1 cellular context compared by ENCODE assay signal in the genomic region with DNA sequence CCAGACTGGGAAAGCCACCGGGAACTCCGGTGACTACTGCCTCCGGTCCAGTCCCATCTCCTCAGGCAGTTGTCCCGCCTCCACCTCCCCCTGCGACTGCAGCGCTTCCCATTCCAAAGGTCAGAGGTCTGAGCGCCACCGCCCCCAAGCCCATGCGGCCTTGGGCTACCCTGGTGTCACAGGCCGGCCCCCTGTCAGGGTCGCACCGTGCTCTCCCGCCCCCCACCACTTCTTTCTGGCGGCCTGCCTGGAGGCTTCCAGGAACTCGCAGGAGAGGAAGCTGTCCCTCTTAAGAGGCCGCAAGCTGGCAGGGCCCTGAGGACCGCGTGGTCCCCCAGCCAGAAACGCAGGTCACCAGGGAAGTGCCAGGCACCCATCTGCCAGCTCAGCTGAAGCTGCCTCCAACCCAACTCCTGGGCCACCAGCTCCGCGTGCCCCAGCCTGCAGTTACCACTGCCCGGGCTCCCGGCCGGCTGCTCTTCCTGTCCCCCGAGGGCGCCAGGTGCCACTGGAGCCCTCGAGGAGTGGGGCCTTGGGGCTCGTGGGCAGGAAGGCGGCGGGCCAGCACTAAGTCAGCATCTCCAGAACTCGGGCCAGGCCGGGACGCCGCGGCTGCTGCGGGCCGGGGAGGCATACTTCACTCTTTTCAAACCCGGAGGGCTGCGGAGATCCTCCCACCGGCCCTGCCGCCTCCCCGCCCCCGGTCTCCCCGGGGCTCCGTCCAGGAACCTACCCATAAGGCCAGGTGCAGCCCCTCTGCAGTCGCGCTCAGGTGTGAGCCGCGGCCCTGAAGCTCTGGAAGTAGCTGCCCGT.
TF ChIP-seq lines count a peak whose summit lies in the region.

No MANE protein-coding gene starts in this region.

TF ChIP-seq in HepG2, 621 proteins besides CTCF, POLR2A, EP300 and RAD21 (continued from another document and continues in another):
- TF ChIP-seq MNT (IDR thresholded peaks at IDR 0.05) (peak; percentile 49), TBP (CRISPR knock-in tag; IDR thresholded peaks at IDR 0.05) (no peak), ZSCAN31 (CRISPR knock-in tag; IDR thresholded peaks at IDR 0.05; ENCODE audit: low read depth) (peak; percentile 94), ZNF275 (CRISPR knock-in tag; IDR thresholded peaks at IDR 0.05; ENCODE audit: borderline replicate concordance) (peak; percentile 97), TGIF2 (CRISPR knock-in tag; IDR thresholded peaks at IDR 0.05) (peak; percentile 95), TFDP2 (CRISPR knock-in tag; IDR thresholded peaks at IDR 0.05) (peak; percentile 87), TAF1 (CRISPR knock-in tag; IDR thresholded peaks at IDR 0.05) (peak; percentile 92), E2F1 (CRISPR knock-in tag; IDR thresholded peaks at IDR 0.05) (peak; percentile 75; the same call in 1 of the 2 replicates), ZBTB43 (CRISPR knock-in tag; conservative IDR thresholded peaks at IDR 0.05) (peak; percentile 60; the same call in 1 of the 2 replicates), NKX3-1 (CRISPR knock-in tag; IDR thresholded peaks at IDR 0.05) (peak; percentile 85; the same call in 1 of the 2 replicates), JUND (CRISPR knock-in tag; IDR thresholded peaks at IDR 0.05) (no peak), SPEN (CRISPR knock-in tag; IDR thresholded peaks at IDR 0.05; ENCODE audit: low read depth) (peak; percentile 94), ARNT (IDR thresholded peaks at IDR 0.05) (no peak), PRMT3 (CRISPR knock-in tag; IDR thresholded peaks at IDR 0.05; ENCODE audit: borderline replicate concordance, low read depth) (no peak), ZNF383 (CRISPR knock-in tag; IDR thresholded peaks at IDR 0.05; ENCODE audit: borderline replicate concordance) (no peak; the same call in 1 of the 2 replicates), ZFP36L2 (CRISPR knock-in tag; IDR thresholded peaks at IDR 0.05) (no peak), ZNF703 (CRISPR knock-in tag; IDR thresholded peaks at IDR 0.05; ENCODE audit: borderline replicate concordance) (peak; percentile 83; the same call in 1 of the 2 replicates), HDAC6 (IDR thresholded peaks at IDR 0.05; ENCODE audit: low read depth, low read length) (no peak), ZMYM3 (CRISPR knock-in tag; IDR thresholded peaks at IDR 0.05) (0 out of 2 replicates have a peak, but pooled peaks have one; percentile 50), KLF12 (CRISPR knock-in tag; IDR thresholded peaks at IDR 0.05; ENCODE audit: borderline replicate concordance) (peak; percentile 88), TFAP4 (IDR thresholded peaks at IDR 0.05; ENCODE audit: borderline replicate concordance, low read depth) (peak; percentile 70; the same call in 1 of the 2 replicates), SP5 (CRISPR knock-in tag; IDR thresholded peaks at IDR 0.05; ENCODE audit: borderline replicate concordance, low read depth) (peak; percentile 98), HOMEZ (CRISPR knock-in tag; IDR thresholded peaks at IDR 0.05; ENCODE audit: low read depth) (peak; percentile 72; the same call in 1 of the 2 replicates), NFIC (IDR thresholded peaks at IDR 0.05; ENCODE audit: low read length) (no peak), ZBTB37 (CRISPR knock-in tag; IDR thresholded peaks at IDR 0.05) (peak; percentile 67), ZNF672 (CRISPR knock-in tag; IDR thresholded peaks at IDR 0.05) (no peak), FOSL1 (CRISPR knock-in tag; IDR thresholded peaks at IDR 0.05; ENCODE audit: borderline replicate concordance) (no peak; the same call in 1 of the 2 replicates), ZNF234 (CRISPR knock-in tag; conservative IDR thresholded peaks at IDR 0.05) (no peak), GLI4 (CRISPR knock-in tag; IDR thresholded peaks at IDR 0.05; ENCODE audit: borderline replicate concordance) (peak; percentile 99)
- TF ChIP-seq, protein P1, sequence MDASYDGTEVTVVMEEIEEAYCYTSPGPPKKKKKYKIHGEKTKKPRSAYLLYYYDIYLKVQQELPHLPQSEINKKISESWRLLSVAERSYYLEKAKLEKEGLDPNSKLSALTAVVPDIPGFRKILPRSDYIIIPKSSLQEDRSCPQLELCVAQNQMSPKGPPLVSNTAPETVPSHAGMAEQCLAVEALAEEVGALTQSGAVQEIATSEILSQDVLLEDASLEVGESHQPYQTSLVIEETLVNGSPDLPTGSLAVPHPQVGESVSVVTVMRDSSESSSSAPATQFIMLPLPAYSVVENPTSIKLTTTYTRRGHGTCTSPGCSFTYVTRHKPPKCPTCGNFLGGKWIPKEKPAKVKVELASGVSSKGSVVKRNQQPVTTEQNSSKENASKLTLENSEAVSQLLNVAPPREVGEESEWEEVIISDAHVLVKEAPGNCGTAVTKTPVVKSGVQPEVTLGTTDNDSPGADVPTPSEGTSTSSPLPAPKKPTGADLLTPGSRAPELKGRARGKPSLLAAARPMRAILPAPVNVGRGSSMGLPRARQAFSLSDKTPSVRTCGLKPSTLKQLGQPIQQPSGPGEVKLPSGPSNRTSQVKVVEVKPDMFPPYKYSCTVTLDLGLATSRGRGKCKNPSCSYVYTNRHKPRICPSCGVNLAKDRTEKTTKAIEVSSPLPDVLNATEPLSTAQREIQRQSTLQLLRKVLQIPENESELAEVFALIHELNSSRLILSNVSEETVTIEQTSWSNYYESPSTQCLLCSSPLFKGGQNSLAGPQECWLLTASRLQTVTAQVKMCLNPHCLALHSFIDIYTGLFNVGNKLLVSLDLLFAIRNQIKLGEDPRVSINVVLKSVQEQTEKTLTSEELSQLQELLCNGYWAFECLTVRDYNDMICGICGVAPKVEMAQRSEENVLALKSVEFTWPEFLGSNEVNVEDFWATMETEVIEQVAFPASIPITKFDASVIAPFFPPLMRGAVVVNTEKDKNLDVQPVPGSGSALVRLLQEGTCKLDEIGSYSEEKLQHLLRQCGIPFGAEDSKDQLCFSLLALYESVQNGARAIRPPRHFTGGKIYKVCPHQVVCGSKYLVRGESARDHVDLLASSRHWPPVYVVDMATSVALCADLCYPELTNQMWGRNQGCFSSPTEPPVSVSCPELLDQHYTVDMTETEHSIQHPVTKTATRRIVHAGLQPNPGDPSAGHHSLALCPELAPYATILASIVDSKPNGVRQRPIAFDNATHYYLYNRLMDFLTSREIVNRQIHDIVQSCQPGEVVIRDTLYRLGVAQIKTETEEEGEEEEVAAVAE (CRISPR knock-in tag; IDR thresholded peaks at IDR 0.05; ENCODE audit: borderline replicate concordance): peak; percentile 87
- TF ChIP-seq, protein P2, sequence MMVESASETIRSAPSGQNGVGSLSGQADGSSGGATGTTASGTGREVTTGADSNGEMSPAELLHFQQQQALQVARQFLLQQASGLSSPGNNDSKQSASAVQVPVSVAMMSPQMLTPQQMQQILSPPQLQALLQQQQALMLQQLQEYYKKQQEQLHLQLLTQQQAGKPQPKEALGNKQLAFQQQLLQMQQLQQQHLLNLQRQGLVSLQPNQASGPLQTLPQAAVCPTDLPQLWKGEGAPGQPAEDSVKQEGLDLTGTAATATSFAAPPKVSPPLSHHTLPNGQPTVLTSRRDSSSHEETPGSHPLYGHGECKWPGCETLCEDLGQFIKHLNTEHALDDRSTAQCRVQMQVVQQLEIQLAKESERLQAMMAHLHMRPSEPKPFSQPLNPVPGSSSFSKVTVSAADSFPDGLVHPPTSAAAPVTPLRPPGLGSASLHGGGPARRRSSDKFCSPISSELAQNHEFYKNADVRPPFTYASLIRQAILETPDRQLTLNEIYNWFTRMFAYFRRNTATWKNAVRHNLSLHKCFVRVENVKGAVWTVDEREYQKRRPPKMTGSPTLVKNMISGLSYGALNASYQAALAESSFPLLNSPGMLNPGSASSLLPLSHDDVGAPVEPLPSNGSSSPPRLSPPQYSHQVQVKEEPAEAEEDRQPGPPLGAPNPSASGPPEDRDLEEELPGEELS (CRISPR knock-in tag; IDR thresholded peaks at IDR 0.05): peak; percentile 90
- TF ChIP-seq, protein P3, sequence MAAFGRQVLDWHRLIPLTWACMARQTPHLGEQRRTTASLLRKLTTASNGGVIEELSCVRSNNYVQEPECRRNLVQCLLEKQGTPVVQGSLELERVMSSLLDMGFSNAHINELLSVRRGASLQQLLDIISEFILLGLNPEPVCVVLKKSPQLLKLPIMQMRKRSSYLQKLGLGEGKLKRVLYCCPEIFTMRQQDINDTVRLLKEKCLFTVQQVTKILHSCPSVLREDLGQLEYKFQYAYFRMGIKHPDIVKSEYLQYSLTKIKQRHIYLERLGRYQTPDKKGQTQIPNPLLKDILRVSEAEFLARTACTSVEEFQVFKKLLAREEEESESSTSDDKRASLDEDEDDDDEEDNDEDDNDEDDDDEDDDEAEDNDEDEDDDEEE (CRISPR knock-in tag; IDR thresholded peaks at IDR 0.05): no peak
